14 cellular contexts compared by ENCODE assay signal in the genomic region with DNA sequence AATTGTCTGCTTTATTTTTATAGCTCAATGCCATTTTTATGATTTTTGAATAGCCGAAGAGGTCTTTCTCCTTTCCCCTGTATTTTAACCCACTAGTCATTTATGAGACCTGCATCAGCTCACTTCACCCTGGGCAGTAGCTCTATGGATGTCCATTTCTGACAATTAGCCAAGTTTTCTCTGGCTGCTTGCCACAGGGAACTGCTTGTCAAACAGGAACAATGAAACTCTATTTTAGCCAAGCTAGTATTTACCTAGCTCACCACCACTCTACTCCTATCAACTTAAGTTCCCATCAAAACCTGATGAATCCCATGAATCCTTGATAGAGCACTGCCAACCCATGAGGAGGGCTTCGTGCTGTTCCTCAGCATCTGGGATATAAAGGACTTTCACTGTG.
DNase-seq lines count a peak whose midpoint lies in the region; ATAC-seq, FAIRE-seq and TF ChIP-seq lines count a peak whose summit lies in the region.
"Had no signal": no experiment of that assay in that cellular context is flagged by ENCODE, and none has a peak within 500 bp of the region (broad histone marks: within the 10 kb centered on the region; RNA-seq: fewer than 3 reads in every experiment).

No MANE protein-coding gene starts in this region.

- H3K27me3 ChIP-seq in brain microvascular endothelial cell (replicated peaks) (no peaks in the 10 kb centered on the region), pancreas (no peaks in the 10 kb centered on the region)
- H3K27me3 ChIP-seq: foreskin keratinocyte had no signal

- no peaks in the 10 kb centered on the region for H3K9me3 ChIP-seq in pancreas

- intact Hi-C loops in pancreas (cut with DNase I) = no loop called here

- in situ Hi-C loops in brain microvascular endothelial cell (cut with HindIII; ENCODE audit: low pct_ligation_motif_present, low sequenced_read_pairs) = no loop called here

- H3K4me3 ChIP-seq in brain microvascular endothelial cell (ENCODE audit: low read depth, low read length) = no peak overlapping the region
- no peak overlapping the region for H3K4me3 ChIP-seq in pancreas

- ATAC-seq in pancreas (peak; percentile 62 to 79 (median 72)), HG03457 (IDR thresholded peaks at IDR 0.05; ENCODE audit: unreplicated experiment) (no peak), HG03159 (IDR thresholded peaks at IDR 0.05; ENCODE audit: unreplicated experiment) (no peak), GM21825 (IDR thresholded peaks at IDR 0.05; ENCODE audit: unreplicated experiment) (no peak)
- ATAC-seq: foreskin keratinocyte; naive thymus-derived CD8-positive, alpha-beta T cell had no signal

- FAIRE-seq in pancreas (lab: Jason Lieb, UNC) = no peak

- H3K36me3 ChIP-seq in brain microvascular endothelial cell (replicated peaks) (no peaks in the 10 kb centered on the region), pancreas (no peaks in the 10 kb centered on the region)

- TF ChIP-seq CTCF in brain microvascular endothelial cell (IDR thresholded peaks at IDR 0.05; ENCODE audit: low read depth, low read length, missing control alignments) (no peak), pancreas (IDR thresholded peaks at IDR 0.05) (no peak)

- H3K4me1 ChIP-seq in pancreas = peaks cover 0 to 11% (median 6%) of the 10 kb centered on the region in 3 donors

- DNase-seq in EH (ENCODE audit: low read depth) (peak; percentile 1), NCI-H2227 treated with DMSO at 0.1 percent for 48 hours (lab: John Stamatoyannopoulos, UW) (peak; percentile 49), brain microvascular endothelial cell (peak; percentile 0), pancreas (peak in 4 of 6 donors; percentile 27 to 60 (median 48)), SW 1271 (lab: John Stamatoyannopoulos, UW) (no peak)
- DNase-seq: CD4-positive, alpha-beta T cell; foreskin keratinocyte; HFFc6; islet precursor cell; naive thymus-derived CD8-positive, alpha-beta T cell; NCI-H146 had no signal

- WGBS in pancreas, 2 donors = 37 to 39% methylated on average over 2 of the region's 2 CpGs

- H3K27ac ChIP-seq in brain microvascular endothelial cell (no peak overlapping the region), pancreas (no peak overlapping the region)
- H3K27ac ChIP-seq: foreskin keratinocyte had no signal

Comparison
In these comparisons a context has a peak if more than half of its experiments do, and no peak if none do; other contexts are left out.
1. DNase-seq: peak in EH (single experiment), NCI-H2227 treated with DMSO at 0.1 percent for 48 hours (single experiment), brain microvascular endothelial cell (single experiment) and pancreas (4 of 6); none in SW 1271 (0 of 2).
2. ATAC-seq: peak in pancreas (4 of 4); none in HG03457 (single experiment), HG03159 (single experiment) and GM21825 (single experiment).